In the genomic region with DNA sequence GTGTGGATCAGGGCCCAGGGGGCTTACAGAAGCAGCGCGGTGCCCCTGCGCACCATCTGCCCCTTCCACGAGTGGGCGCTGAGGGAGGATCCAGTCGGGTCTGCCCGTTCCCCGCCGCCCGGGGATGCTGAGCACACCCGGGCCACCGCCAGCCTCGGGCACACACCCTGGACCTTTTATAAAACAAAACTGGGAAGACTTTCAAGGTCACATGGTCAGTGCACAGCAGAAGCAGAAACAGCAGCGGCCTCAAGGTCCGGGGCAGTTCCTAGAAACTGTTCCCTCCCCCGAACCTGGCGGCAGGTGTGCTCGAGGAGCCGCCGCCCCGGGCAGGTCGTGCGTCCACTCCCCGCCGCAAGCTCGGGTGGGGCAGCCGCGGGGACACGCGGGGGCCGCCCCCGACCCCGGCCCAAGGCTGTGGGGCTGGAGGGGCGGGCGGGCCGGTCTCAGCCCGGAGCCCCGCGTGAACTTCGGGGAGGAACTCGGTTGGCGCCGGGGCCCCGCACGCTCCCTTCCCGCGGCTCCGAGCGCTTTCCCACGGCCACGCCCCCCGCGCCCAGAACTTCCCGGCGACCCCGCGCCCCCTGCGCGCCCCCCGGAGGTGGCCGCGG, we compare ENCODE assay signal across 2 cellular contexts.
TF ChIP-seq lines count a peak whose summit lies in the region.

No MANE protein-coding gene starts in this region.

TF ChIP-seq in SK-N-SH treated with all-trans-retinoic acid at 6 μM for 48 hours, 23 proteins besides CTCF, POLR2A, EP300 and RAD21:
- no peak for TF ChIP-seq SNAI2 (CRISPR knock-in tag; IDR thresholded peaks at IDR 0.05)
- no peak for TF ChIP-seq TSHZ2 (CRISPR knock-in tag; IDR thresholded peaks at IDR 0.05)
- TF ChIP-seq ISL1 (CRISPR knock-in tag; IDR thresholded peaks at IDR 0.05) = no peak
- no peak for TF ChIP-seq ZC3H10 (CRISPR knock-in tag; IDR thresholded peaks at IDR 0.05)
- TF ChIP-seq PPARA (CRISPR knock-in tag; IDR thresholded peaks at IDR 0.05; ENCODE audit: borderline replicate concordance) = no peak
- TF ChIP-seq ZNF70 (CRISPR knock-in tag; IDR thresholded peaks at IDR 0.05) = no peak; the same call in 1 of the 2 replicates
- TF ChIP-seq TOX (CRISPR knock-in tag; IDR thresholded peaks at IDR 0.05; ENCODE audit: borderline replicate concordance) = no peak
- TF ChIP-seq CSDC2 (CRISPR knock-in tag; IDR thresholded peaks at IDR 0.05) = no peak
- no peak for TF ChIP-seq POU6F1 (CRISPR knock-in tag; IDR thresholded peaks at IDR 0.05; ENCODE audit: borderline replicate concordance, low read depth)
- no peak for TF ChIP-seq TCF4 (CRISPR knock-in tag; IDR thresholded peaks at IDR 0.05; ENCODE audit: borderline replicate concordance)
- no peak for TF ChIP-seq GLIS3 (CRISPR knock-in tag; IDR thresholded peaks at IDR 0.05)
- no peak for TF ChIP-seq ZNF565 (CRISPR knock-in tag; conservative IDR thresholded peaks at IDR 0.05; ENCODE audit: low read depth)
- TF ChIP-seq ZFP3 (CRISPR knock-in tag; IDR thresholded peaks at IDR 0.05) = no peak
- TF ChIP-seq CREB5 (CRISPR knock-in tag; IDR thresholded peaks at IDR 0.05; ENCODE audit: low read depth) = no peak
- no peak for TF ChIP-seq RARB (CRISPR knock-in tag; IDR thresholded peaks at IDR 0.05)

TF ChIP-seq in endothelial cell of umbilical vein, 7 proteins besides CTCF, POLR2A, EP300 and RAD21:
- TF ChIP-seq, protein P1, sequence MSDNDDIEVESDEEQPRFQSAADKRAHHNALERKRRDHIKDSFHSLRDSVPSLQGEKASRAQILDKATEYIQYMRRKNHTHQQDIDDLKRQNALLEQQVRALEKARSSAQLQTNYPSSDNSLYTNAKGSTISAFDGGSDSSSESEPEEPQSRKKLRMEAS (IDR thresholded peaks at IDR 0.05; ENCODE audit: insufficient read depth, insufficient read length) = no peak
- TF ChIP-seq GATA2 (IDR thresholded peaks at IDR 0.05; ENCODE audit: insufficient read depth, insufficient read length, low read depth, low read length) (no peak), JUN (IDR thresholded peaks at IDR 0.05; ENCODE audit: borderline replicate concordance, insufficient read depth, insufficient read length, low read depth) (no peak), EZH2 (IDR thresholded peaks at IDR 0.05; ENCODE audit: borderline replicate concordance, low read depth, low read length, severe bottlenecking) (no peak), FOS (IDR thresholded peaks at IDR 0.05; ENCODE audit: borderline replicate concordance, insufficient read depth, low read length) (no peak), MYC (IDR thresholded peaks at IDR 0.05; ENCODE audit: low read depth, low read length) (no peak), POLR2AphosphoS5 (IDR thresholded peaks at IDR 0.05; ENCODE audit: insufficient read depth, low read depth, low read length) (no peak)
